In genomic region chr3:152268501-152269422, GRCh38 we compare ENCODE assay signal across 8 cellular contexts. TPM values are rescaled to one million over a fixed set of nuclear protein-coding genes. Genes with fewer than 3 reads are reported as not detected.
A peak's percentile ranks its signal among the peaks of the same experiment; 100 is the strongest.
DNase-seq lines count a peak whose midpoint lies in the region; ATAC-seq and TF ChIP-seq lines count a peak whose summit lies in the region.

Gene MBNL1, plus strand, starts transcription at chr3:152268929. Its CDS starts 31,265 bp downstream, at chr3:152300194.

- no peak for TF ChIP-seq CTCF in OCI-LY1 (IDR thresholded peaks at IDR 0.05; ENCODE audit: low read length)

- H3F3A ChIP-seq in OCI-LY1 (ENCODE audit: insufficient read depth, low read length): no peaks in the 10 kb centered on the region

- H4K20me1 ChIP-seq in OCI-LY1 (ENCODE audit: insufficient read depth, low read length): no peaks in the 10 kb centered on the region

- peak; percentile 64 for ATAC-seq in GM21381 (IDR thresholded peaks at IDR 0.05; ENCODE audit: unreplicated experiment)

- peak; percentile 82 for DNase-seq in COLO668 (lab: John Stamatoyannopoulos, UW; ENCODE audit: unreplicated experiment)
- peak; percentile 74 for DNase-seq in activated CD8-positive, alpha-beta memory T cell treated with anti-CD3 and anti-CD28 coated beads, Interleukin-2, amount 50 U/mL, for 24 hours (ENCODE audit: extremely low read depth)
- DNase-seq in mesenteric fat pad (ENCODE audit: low spot score): peak; percentile 94
- peak; percentile 59 for DNase-seq in stimulated activated CD8-positive, alpha-beta memory T cell treated with anti-CD3 and anti-CD28 coated beads, Interleukin-15, amount 100 ng/mL, for 24 hours (ENCODE audit: low read depth)

- H3K9me3 ChIP-seq in HUES6 (ENCODE audit: control insufficient read depth, insufficient read depth, low read depth, low read length) (no peaks in the 10 kb centered on the region), OCI-LY1 (ENCODE audit: low read length) (no peaks in the 10 kb centered on the region), endocrine pancreas (ENCODE audit: control insufficient read depth, low read length) (no peaks in the 10 kb centered on the region)

- H3K9ac ChIP-seq in HUES6 (ENCODE audit: low read length): peak within 1 kb of the TSS; percentile 85
- H3K9ac ChIP-seq in OCI-LY1 (ENCODE audit: low read length): peak within 1 kb of the TSS; percentile 95
- peak within 1 kb of the TSS; percentile 92 for H3K9ac ChIP-seq in endocrine pancreas (ENCODE audit: control insufficient read depth, insufficient read depth, low read length)

- no peaks in the 10 kb centered on the region for H3K9me2 ChIP-seq in OCI-LY1 (ENCODE audit: low read depth, low read length)

- H3K36me3 ChIP-seq in HUES6 (ENCODE audit: control insufficient read depth, insufficient read depth, low read length) (no peaks in the 10 kb centered on the region), OCI-LY1 (ENCODE audit: insufficient read depth, low read length) (peaks cover 37% of the 10 kb centered on the region), endocrine pancreas (ENCODE audit: control insufficient read depth, insufficient read depth, low read length) (no peaks in the 10 kb centered on the region)

- H3K4me1 ChIP-seq in HUES6 (ENCODE audit: control insufficient read depth, insufficient read depth, low read length): peaks cover 21% of the 10 kb centered on the region
- H3K4me1 ChIP-seq in OCI-LY1 (ENCODE audit: insufficient read depth, low read length, severe bottlenecking): peaks cover 73% of the 10 kb centered on the region
- H3K4me1 ChIP-seq in endocrine pancreas (ENCODE audit: control insufficient read depth, insufficient read depth, low read length): peaks cover 29% of the 10 kb centered on the region

- H3K4me2 ChIP-seq in OCI-LY1 (ENCODE audit: low read length): peak within 1 kb of the TSS; percentile 80

- peaks cover 61% of the 10 kb centered on the region for H3K79me2 ChIP-seq in OCI-LY1 (ENCODE audit: insufficient read depth, low read length)

- H3K4me3 ChIP-seq in HUES6 (ENCODE audit: low read depth, low read length) (peak within 1 kb of the TSS; percentile 96), OCI-LY1 (ENCODE audit: low read depth, low read length, poor library complexity, severe bottlenecking) (peak within 1 kb of the TSS; percentile 88), endocrine pancreas (ENCODE audit: control insufficient read depth, insufficient read depth, low read length) (peak within 1 kb of the TSS; percentile 98)

- H3K27ac ChIP-seq in HUES6 (ENCODE audit: low read depth, low read length): peak within 1 kb of the TSS; percentile 60; the same call in 1 of the 2 replicates
- H3K27ac ChIP-seq in OCI-LY1 (ENCODE audit: low read depth, low read length, poor library complexity, severe bottlenecking): peak within 1 kb of the TSS; percentile 96

- no peak within 1 kb of the TSS for H2AFZ ChIP-seq in OCI-LY1 (ENCODE audit: low read length)

- H3K27me3 ChIP-seq in HUES6 (ENCODE audit: control insufficient read depth, insufficient read depth, low read length) (peaks cover 56% of the 10 kb centered on the region), OCI-LY1 (ENCODE audit: insufficient read depth, low read length) (no peaks in the 10 kb centered on the region), endocrine pancreas (ENCODE audit: control insufficient read depth, insufficient read depth, low read length) (no peaks in the 10 kb centered on the region)

RNA-seq across cellular contexts. Expression of gene MBNL1, which starts in this region (rescaled TPM):
- 284 TPM for total RNA-seq in mesenteric fat pad

Comparison
In these comparisons a context has a peak if more than half of its experiments do, and no peak if none do; other contexts are left out.
1. Peak in every context shown above with its lines: DNase-seq, ATAC-seq, H3K4me3 ChIP-seq and H3K27ac ChIP-seq.